19 cellular contexts compared by ENCODE assay signal in genomic region chr10:58467931-58468635, GRCh38. TPM values are rescaled to one million over a fixed set of nuclear protein-coding genes. Genes with fewer than 3 reads are reported as not detected.
DNase-seq lines count a peak whose midpoint lies in the region; ATAC-seq, FAIRE-seq and TF ChIP-seq lines count a peak whose summit lies in the region.
"Had no signal": no experiment of that assay in that cellular context is flagged by ENCODE, and none has a peak within 500 bp of the region (broad histone marks: within the 10 kb centered on the region; RNA-seq: fewer than 3 reads in every experiment).

No MANE protein-coding gene starts in this region.

- CTCF ChIA-PET in Calu3 (lab: Charles Lee) (interaction anchor here (0.6 to 2.4 kb wide), 12 partner anchors 14 to 1148 kb away, joined by 3 to 9 read pairs (median 4); no protein-coding TSS in a partner anchor), HepG2 (lab: Yijun Ruan, JAX; ENCODE audit: low intra/inter-chr PET ratio, low total read pairs) (no interaction called here)

- H3K27ac ChIP-seq in body of pancreas (peak overlapping the region in 3 of 4 donors; percentile 11 to 62 (median 15)), HepG2 (ENCODE audit: extremely low read length, insufficient read depth, low read length) (peak overlapping the region; percentile 68)
- H3K27ac ChIP-seq: SK-N-MC had no signal

- H3K4me3 Mint-ChIP-seq in Calu3 (ENCODE audit: low read depth, unreplicated experiment) (peak overlapping the region; percentile 4), type B pancreatic cell (peak overlapping the region; percentile 5)
- H3K4me3 Mint-ChIP-seq in activated T-cell treated with anti-CD3 and anti-CD28 coated beads, Interleukin-2, amount 50 U/mL, for 72 hours: no peak overlapping the region
- H3K4me3 Mint-ChIP-seq: CD14-positive monocyte had no signal

- peak overlapping the region; percentile 30; the same call in 1 of the 2 replicates for H3K9ac ChIP-seq in HepG2 (ENCODE audit: insufficient read depth, low read depth, low read length)

- TF ChIP-seq RAD21 in HepG2 (CRISPR knock-in tag; IDR thresholded peaks at IDR 0.05): no peak

- H2AFZ ChIP-seq in HepG2 (ENCODE audit: low read length): no peak overlapping the region

- peak; percentile 7 for ATAC-seq in body of pancreas
- peak; percentile 44 for ATAC-seq in HepG2
- ATAC-seq in GM18858 (IDR thresholded peaks at IDR 0.05; ENCODE audit: unreplicated experiment): no peak
- no peak for ATAC-seq in activated T-cell treated with anti-CD3 and anti-CD28 coated beads, Interleukin-2, amount 50 U/mL, for 72 hours (replicated peaks in 1 of 2)
- ATAC-seq in GM19397 (IDR thresholded peaks at IDR 0.05; ENCODE audit: unreplicated experiment): no peak
- ATAC-seq: K562 had no signal

- no peaks in the 10 kb centered on the region for H4K20me1 ChIP-seq in HepG2 (ENCODE audit: insufficient read depth, low read length)

- FAIRE-seq in HepG2 (lab: Jason Lieb, UNC): no peak
- FAIRE-seq: K562 had no signal

- H3K4me3 ChIP-seq in body of pancreas (no peak overlapping the region), HepG2 (replicated peaks in 1 of 3; ENCODE audit: insufficient read depth in 1 of 3, low read depth in 2 of 3, low read length in 3 of 3) (no peak overlapping the region; a peak in 1 of 6 replicates)
- H3K4me3 ChIP-seq: HAP-1, K562, SK-N-MC had no signal

- no peak for TF ChIP-seq EP300 in HepG2 (IDR thresholded peaks at IDR 0.05; ENCODE audit: low read depth in 2 of 2, low read length in 2 of 2)
- no peak for TF ChIP-seq EP300 in HepG2 (CRISPR knock-in tag; IDR thresholded peaks at IDR 0.05; ENCODE audit: borderline replicate concordance)

- H3K9me3 Mint-ChIP-seq in Calu3 (ENCODE audit: low read depth, unreplicated experiment): peaks cover 4% of the 10 kb centered on the region
- H3K9me3 Mint-ChIP-seq in type B pancreatic cell: peaks cover 4% of the 10 kb centered on the region
- H3K9me3 Mint-ChIP-seq in activated T-cell treated with anti-CD3 and anti-CD28 coated beads, Interleukin-2, amount 50 U/mL, for 72 hours: peaks cover 0 to under 1% of the 10 kb centered on the region in 2 donors

- peaks cover 0 to 6% of the 10 kb centered on the region in 2 donors for H3K27me3 ChIP-seq in body of pancreas
- no peaks in the 10 kb centered on the region for H3K27me3 ChIP-seq in HepG2 (ENCODE audit: control insufficient read depth in 1 of 2, insufficient read depth in 2 of 2, low read length in 2 of 2)

- H3K79me2 ChIP-seq in HepG2 (ENCODE audit: insufficient read depth, low read length): no peaks in the 10 kb centered on the region

- POLR2A ChIA-PET in HepG2 (lab: Yijun Ruan, JAX): interaction anchor here (0.7 to 3.7 kb wide), 11 partner anchors 10 to 708 kb away, joined by 3 to 20 read pairs (median 4); partner anchors contain the start of genes PHYHIPL and TFAM

- WGBS in body of pancreas, 2 donors: 7 to 16% methylated on average over 2 of the region's 2 CpGs
- WGBS in HepG2 (ENCODE audit: low lambda C conversion rate): 10% methylated on average over 2 of the region's 2 CpGs

- intact Hi-C loops in Calu3 (cut with micrococcal nuclease; ENCODE audit: unreplicated experiment): loop anchor here (1.0 to 2.0 kb wide), 4 partner anchors 31 to 51 kb away; no protein-coding TSS in a partner anchor
- intact Hi-C loops in body of pancreas (cut with DNase I): no loop called here
- intact Hi-C loops in HepG2 (cut with micrococcal nuclease; ENCODE audit: unreplicated experiment): loop anchor here (1.0 kb wide), 1 partner anchor 44 kb away; the partner anchor contains the start of gene BICC1

- H3K36me3 ChIP-seq in body of pancreas (replicated peaks in 1 of 2; ENCODE audit: insufficient read depth in 1 of 2, low read depth in 2 of 2) (no peaks in the 10 kb centered on the region), HepG2 (replicated peaks in 1 of 2; ENCODE audit: control insufficient read depth in 1 of 2, insufficient read depth in 2 of 2, low read length in 2 of 2) (no peaks in the 10 kb centered on the region)
- H3K36me3 ChIP-seq: HAP-1 had no signal

- DNase-seq in Calu3 (no peak), body of pancreas (no peak), HepG2 (ENCODE audit: low spot score) (peak; percentile 37), type B pancreatic cell (ENCODE audit: extremely low spot score, unreplicated experiment) (no peak)
- no peak for DNase-seq in activated T-cell treated with anti-CD3 and anti-CD28 coated beads, Interleukin-2, amount 50 U/mL, for 72 hours
- DNase-seq: GDM1, NCI-H1105 treated with DMSO at 0.1 percent for 48 hours, NCI-H1694 treated with DMSO at 0.1 percent for 48 hours, NCI-H2107, NCI-H510A, NCI-H748 treated with DMSO at 0.1 percent for 48 hours, Right ventricle myocardium superior had no signal

- H3K4me1 ChIP-seq in body of pancreas (peaks cover 35% of the 10 kb centered on the region), HepG2 (ENCODE audit: insufficient read depth, low read length) (peaks cover 48% of the 10 kb centered on the region)
- H3K4me1 ChIP-seq: HAP-1 had no signal

- H3K27me3 Mint-ChIP-seq in Calu3 (ENCODE audit: unreplicated experiment) (peaks cover 17% of the 10 kb centered on the region), type B pancreatic cell (peaks cover 2% of the 10 kb centered on the region)
- H3K27me3 Mint-ChIP-seq in activated T-cell treated with anti-CD3 and anti-CD28 coated beads, Interleukin-2, amount 50 U/mL, for 72 hours (ENCODE audit: low read depth): peaks cover 35% of the 10 kb centered on the region

- H3K36me3 Mint-ChIP-seq in Calu3 (ENCODE audit: insufficient read depth, unreplicated experiment) (no peaks in the 10 kb centered on the region), type B pancreatic cell (peaks cover under 1% of the 10 kb centered on the region)
- peaks cover 0 to under 1% of the 10 kb centered on the region in 2 donors for H3K36me3 Mint-ChIP-seq in activated T-cell treated with anti-CD3 and anti-CD28 coated beads, Interleukin-2, amount 50 U/mL, for 72 hours (ENCODE audit: insufficient read depth in 2 of 2)
- H3K36me3 Mint-ChIP-seq: CD14-positive monocyte had no signal

- H3K9me3 ChIP-seq in body of pancreas: no peaks in the 10 kb centered on the region
- H3K9me3 ChIP-seq in HepG2 (ENCODE audit: low read length): no peaks in the 10 kb centered on the region
- H3K9me3 ChIP-seq: HAP-1 had no signal

- no peak for TF ChIP-seq POLR2A in body of pancreas (IDR thresholded peaks at IDR 0.05)
- TF ChIP-seq POLR2A in HepG2 (IDR thresholded peaks at IDR 0.05; ENCODE audit: insufficient read depth in 1 of 2, low read depth in 2 of 2, low read length in 2 of 2): no peak

- in situ Hi-C loops in HepG2 (cut with HindIII; ENCODE audit: extremely low pct_ligation_motif_present, low pct_unique_long_range_greater_than_20kb): no loop called here

- H3K27ac Mint-ChIP-seq in Calu3 (ENCODE audit: unreplicated experiment) (no peak overlapping the region), type B pancreatic cell (no peak overlapping the region)
- no peak overlapping the region for H3K27ac Mint-ChIP-seq in activated T-cell treated with anti-CD3 and anti-CD28 coated beads, Interleukin-2, amount 50 U/mL, for 72 hours
- H3K27ac Mint-ChIP-seq: CD14-positive monocyte had no signal

- BruUV-seq in Calu3 (replicated peaks; lab: Mats Ljungman, UMichigan) (no TSS peak), HepG2 (replicated peaks; lab: Mats Ljungman, UMichigan) (no TSS peak)

- H3K4me1 Mint-ChIP-seq in Calu3 (ENCODE audit: low read depth, unreplicated experiment) (peaks cover 50% of the 10 kb centered on the region), type B pancreatic cell (ENCODE audit: unreplicated experiment) (peaks cover 7% of the 10 kb centered on the region)
- H3K4me1 Mint-ChIP-seq in activated T-cell treated with anti-CD3 and anti-CD28 coated beads, Interleukin-2, amount 50 U/mL, for 72 hours (ENCODE audit: low read depth): no peaks in the 10 kb centered on the region
- H3K4me1 Mint-ChIP-seq: CD14-positive monocyte had no signal

- TF ChIP-seq CTCF in Calu3 (IDR thresholded peaks at IDR 0.05; ENCODE audit: unreplicated experiment) (no peak), body of pancreas (IDR thresholded peaks at IDR 0.05) (peak in 1 of 7 experiments; percentile 1), HepG2 (CRISPR knock-in tag; IDR thresholded peaks at IDR 0.05) (no peak), type B pancreatic cell (conservative IDR thresholded peaks at IDR 0.05) (no peak)

- peak overlapping the region; percentile 47 for H3K4me2 ChIP-seq in HepG2 (ENCODE audit: low read depth, low read length)

TF ChIP-seq in HepG2, 621 proteins besides CTCF, POLR2A, EP300 and RAD21 (continues in another document):
- TF ChIP-seq CBX2 (IDR thresholded peaks at IDR 0.05; ENCODE audit: low read depth, low read length): no peak
- no peak for TF ChIP-seq CBX2 (CRISPR knock-in tag; IDR thresholded peaks at IDR 0.05; ENCODE audit: low read depth)
- no peak for TF ChIP-seq ATF7 (IDR thresholded peaks at IDR 0.05)
- no peak for TF ChIP-seq ATF7 (CRISPR knock-in tag; IDR thresholded peaks at IDR 0.05)

RNA-seq across cellular contexts. Expression of gene BICC1, which starts 44.6 kb away (rescaled TPM):
- total RNA-seq in Calu3 (2022): 58.0 and 70.2 TPM in 2 replicates
- total RNA-seq in body of pancreas: 10 to 100 TPM; 35.3 to 42.0 TPM
- 0.15 and 0.18 TPM in 2 replicates for total RNA-seq in HepG2 (2016; rRNA removed; fragmentation: Illumina TruSeq; extraction: Trizol)
- total RNA-seq in HepG2 (2016; cell fraction: cytosol; rRNA removed; fragmentation: Illumina TruSeq; extraction: Trizol; ENCODE audit: low read depth): not detected in 2 replicates
- total RNA-seq in HepG2 (2016; cell fraction: insoluble cytoplasmic fraction; rRNA removed; fragmentation: Illumina TruSeq; extraction: Trizol): 0.16 and 0.28 TPM in 2 replicates
- 0.03 and 0.06 TPM in 2 replicates for total RNA-seq in HepG2 (2016; cell fraction: membrane; rRNA removed; fragmentation: Illumina TruSeq; extraction: Trizol)
- 0.13 and 0.40 TPM in 2 replicates for total RNA-seq in HepG2 (2016; cell fraction: nucleus; rRNA removed; fragmentation: Illumina TruSeq; extraction: Trizol)
- polyA plus RNA-seq in HepG2 (2011; rRNA removed): 1.3 and 1.5 TPM in 2 replicates
- 0.98 and 1.2 TPM in 2 replicates for polyA plus RNA-seq in HepG2 (2011; cell fraction: cytosol; rRNA removed)
- polyA plus RNA-seq in HepG2 (2011; cell fraction: nucleus; rRNA removed): 1.0 and 1.8 TPM in 2 replicates
- polyA plus RNA-seq in HepG2 (2012): 2.1 and 4.0 TPM in 2 replicates
- polyA plus RNA-seq in HepG2 (2016; cell fraction: cytosol; fragmentation: Illumina TruSeq; extraction: Trizol; ENCODE audit: low read depth): not detected in 2 replicates
- 0.14 and 0.22 TPM in 2 replicates for polyA plus RNA-seq in HepG2 (2016; cell fraction: insoluble cytoplasmic fraction; fragmentation: Illumina TruSeq; extraction: Trizol; ENCODE audit: low read depth)
- polyA plus RNA-seq in HepG2 (2016; cell fraction: membrane; fragmentation: Illumina TruSeq; extraction: Trizol; ENCODE audit: low read depth): 0.05 and 0.06 TPM in 2 replicates
- 0.11 TPM in 2 replicates for polyA plus RNA-seq in HepG2 (2016; cell fraction: nucleus; fragmentation: Illumina TruSeq; extraction: Trizol; ENCODE audit: insufficient read depth, low read depth)
- polyA minus RNA-seq in HepG2 (2011; rRNA and poly(A)+ RNA removed; ENCODE audit: low replicate concordance): 8.3 and 12.6 TPM in 2 replicates
- polyA minus RNA-seq in HepG2 (2011; cell fraction: cytosol; rRNA and poly(A)+ RNA removed): 4.4 and 6.9 TPM in 2 replicates
- 10.0 and 10.9 TPM in 2 replicates for polyA minus RNA-seq in HepG2 (2011; cell fraction: nucleus; rRNA and poly(A)+ RNA removed)
- total RNA-seq in type B pancreatic cell (ENCODE audit: low replicate concordance): 8.6 and 15.2 TPM in 2 replicates
- not detected for total RNA-seq in activated T-cell treated with anti-CD3 and anti-CD28 coated beads, Interleukin-2, amount 50 U/mL, for 72 hours
- total RNA-seq: K562, OCI-LY7 had no signal
- polyA plus RNA-seq: K562 had no signal

Comparison
In these comparisons a context has a peak if more than half of its experiments do, and no peak if none do; other contexts are left out.
1. H3K4me3 Mint-ChIP-seq: peak in Calu3 (single experiment) and type B pancreatic cell (single experiment); none in activated T-cell treated with anti-CD3 and anti-CD28 coated beads, Interleukin-2, amount 50 U/mL, for 72 hours (0 of 2).
2. ATAC-seq: peak in body of pancreas (single experiment) and HepG2 (single experiment); none in GM18858 (single experiment), activated T-cell treated with anti-CD3 and anti-CD28 coated beads, Interleukin-2, amount 50 U/mL, for 72 hours (0 of 2) and GM19397 (single experiment).